In genomic region chr6:11243861-11244260, GRCh38 we compare ENCODE assay signal across 28 cellular contexts.
"Had no signal": no experiment of that assay in that cellular context is flagged by ENCODE, and none has a peak within 500 bp of the region (broad histone marks: within the 10 kb centered on the region; RNA-seq: fewer than 3 reads in every experiment).

No MANE protein-coding gene starts in this region.

- H3K27ac Mint-ChIP-seq: activated CD8-positive, alpha-beta T cell treated with anti-CD3 and anti-CD28 coated beads, Interleukin-2, amount 10 ng/mL, durations not matched to agents 7 days and 5 days; activated naive CD4-positive, alpha-beta T cell treated with anti-CD3 and anti-CD28 coated beads, Interleukin-2, amount 50 U/mL, for 24 hours; IgD-negative memory B cell; T-cell had no signal

- H3K27me3 Mint-ChIP-seq: activated naive CD4-positive, alpha-beta T cell treated with anti-CD3 and anti-CD28 coated beads, Interleukin-2, amount 50 U/mL, for 24 hours; IgD-negative memory B cell; T-cell had no signal

- DNase-seq: activated CD4-positive, alpha-beta T cell treated with anti-CD3 and anti-CD28 coated beads for 4 hours; activated CD4-positive, alpha-beta T cell treated with anti-CD3 and anti-CD28 coated beads, Interleukin-2, amount 50 U/mL, for 4 hours; activated CD8-positive, alpha-beta memory T cell treated with anti-CD3 and anti-CD28 coated beads, Interleukin-2, amount 50 U/mL, for 48 hours; activated CD8-positive, alpha-beta T cell treated with anti-CD3 and anti-CD28 coated beads, Interleukin-2, amount 10 ng/mL, durations not matched to agents 7 days and 5 days; activated effector memory CD4-positive, alpha-beta T cell treated with Interleukin-2 at 50 U/mL for 16 hours; activated naive CD4-positive, alpha-beta T cell; activated T-cell treated with anti-CD3 and anti-CD28 coated beads, Interleukin-2, amount 50 U/mL, for 1 hour; amygdala; brain microvascular endothelial cell; NCI-H1092; NCI-H1417; NCI-H2029 treated with DMSO at 0.1 percent for 48 hours; NCI-H510A treated with DMSO at 0.1 percent for 48 hours; NCI-H69; NK-92 treated with Interleukin-12 subunit alpha and Interleukin-12 subunit beta, amount 100 ng/mL, for 24 hours; OCI-M1; RPMI8226; T-cell; T-helper 2 cell; T1000 had no signal

- FAIRE-seq: TTC549 had no signal

- H3K9me3 Mint-ChIP-seq: T-cell had no signal

- H3K4me3 ChIP-seq: cardiac muscle cell, SK-N-MC had no signal

- H3K27me3 ChIP-seq: brain microvascular endothelial cell, cardiac muscle cell had no signal

- H3K9ac ChIP-seq: KMS-11 had no signal

- H3K4me2 ChIP-seq: KMS-11 had no signal

- H3K36me3 ChIP-seq: brain microvascular endothelial cell, cardiac muscle cell had no signal

- H3K27ac ChIP-seq: brain microvascular endothelial cell, cardiac muscle cell, KMS-11, SK-N-MC had no signal

- ATAC-seq: activated CD8-positive, alpha-beta T cell treated with anti-CD3 and anti-CD28 coated beads, Interleukin-2, amount 10 ng/mL, durations not matched to agents 7 days and 5 days; Panc1; Right ventricle myocardium inferior; T-cell had no signal

- H3K4me3 Mint-ChIP-seq: activated CD8-positive, alpha-beta T cell treated with anti-CD3 and anti-CD28 coated beads, Interleukin-2, amount 10 ng/mL, durations not matched to agents 7 days and 5 days; activated naive CD4-positive, alpha-beta T cell treated with anti-CD3 and anti-CD28 coated beads, Interleukin-2, amount 50 U/mL, for 24 hours; IgD-negative memory B cell; T-cell had no signal
